In genomic region chr2:227881866-227882517, GRCh38 we compare ENCODE assay signal across 12 cellular contexts. TPM values are rescaled to one million over a fixed set of nuclear protein-coding genes. Genes with fewer than 3 reads are reported as not detected.
DNase-seq lines count a peak whose midpoint lies in the region; ATAC-seq lines count a peak whose summit lies in the region.
"Had no signal": no experiment of that assay in that cellular context is flagged by ENCODE, and none has a peak within 500 bp of the region (broad histone marks: within the 10 kb centered on the region; RNA-seq: fewer than 3 reads in every experiment).

No MANE protein-coding gene starts in this region.

- H3K9me3 ChIP-seq in endocrine pancreas (ENCODE audit: control insufficient read depth, low read length): no peaks in the 10 kb centered on the region

- peak; percentile 70 for ATAC-seq in GM21447 (IDR thresholded peaks at IDR 0.05; ENCODE audit: unreplicated experiment)
- peak; percentile 69 for ATAC-seq in HG03432 (IDR thresholded peaks at IDR 0.05; ENCODE audit: unreplicated experiment)
- no peak for ATAC-seq in activated CD8-positive, alpha-beta memory T cell treated with anti-CD3 and anti-CD28 coated beads, Interleukin-2, amount 10 ng/mL, durations not matched to agents 7 days and 5 days

- H3K9ac ChIP-seq in endocrine pancreas (ENCODE audit: control insufficient read depth, insufficient read depth, low read length): no peak overlapping the region

- no peaks in the 10 kb centered on the region for H3K27me3 ChIP-seq in endocrine pancreas (ENCODE audit: control insufficient read depth, insufficient read depth, low read length)

- CTCF ChIA-PET in activated CD8-positive, alpha-beta memory T cell treated with anti-CD3 and anti-CD28 coated beads, Interleukin-2, amount 10 ng/mL, durations not matched to agents 7 days and 5 days (lab: Charles Lee): no interaction called here

- no peak overlapping the region for H3K27ac Mint-ChIP-seq in activated CD8-positive, alpha-beta memory T cell treated with anti-CD3 and anti-CD28 coated beads, Interleukin-2, amount 10 ng/mL, durations not matched to agents 7 days and 5 days

- H3K36me3 ChIP-seq in endocrine pancreas (ENCODE audit: control insufficient read depth, insufficient read depth, low read length): no peaks in the 10 kb centered on the region

- peak overlapping the region; percentile 40 for H3K4me3 ChIP-seq in endocrine pancreas (ENCODE audit: control insufficient read depth, insufficient read depth, low read length)

- peak; percentile 13 for DNase-seq in ELR (ENCODE audit: low read depth)
- no peak for DNase-seq in NCI-H82 (lab: John Stamatoyannopoulos, UW)
- no peak for DNase-seq in HuH-7.5 (ENCODE audit: low spot score)
- no peak for DNase-seq in NCI-H2171 treated with DMSO at 0.1 percent for 48 hours (lab: John Stamatoyannopoulos, UW)
- DNase-seq in activated CD8-positive, alpha-beta memory T cell treated with anti-CD3 and anti-CD28 coated beads, Interleukin-2, amount 10 ng/mL, durations not matched to agents 7 days and 5 days: no peak
- DNase-seq: aorta; stimulated activated CD4-positive, alpha-beta T cell treated with anti-CD3 and anti-CD28 coated beads, Interleukin-4, amount 100 ng/mL, for 24 hours; SW 1271 had no signal

- H3K9me3 Mint-ChIP-seq in activated CD8-positive, alpha-beta memory T cell treated with anti-CD3 and anti-CD28 coated beads, Interleukin-2, amount 10 ng/mL, durations not matched to agents 7 days and 5 days (ENCODE audit: low read depth): no peaks in the 10 kb centered on the region

- H3K4me1 Mint-ChIP-seq in activated CD8-positive, alpha-beta memory T cell treated with anti-CD3 and anti-CD28 coated beads, Interleukin-2, amount 10 ng/mL, durations not matched to agents 7 days and 5 days: peaks cover 2% of the 10 kb centered on the region

- H3K4me1 ChIP-seq in endocrine pancreas (ENCODE audit: control insufficient read depth, insufficient read depth, low read length): no peaks in the 10 kb centered on the region

- no peaks in the 10 kb centered on the region for H3K36me3 Mint-ChIP-seq in activated CD8-positive, alpha-beta memory T cell treated with anti-CD3 and anti-CD28 coated beads, Interleukin-2, amount 10 ng/mL, durations not matched to agents 7 days and 5 days

- no peaks in the 10 kb centered on the region for H3K27me3 Mint-ChIP-seq in activated CD8-positive, alpha-beta memory T cell treated with anti-CD3 and anti-CD28 coated beads, Interleukin-2, amount 10 ng/mL, durations not matched to agents 7 days and 5 days

- H3K4me3 Mint-ChIP-seq in activated CD8-positive, alpha-beta memory T cell treated with anti-CD3 and anti-CD28 coated beads, Interleukin-2, amount 10 ng/mL, durations not matched to agents 7 days and 5 days: no peak overlapping the region
- H3K4me3 Mint-ChIP-seq: neural crest cell had no signal

RNA-seq across cellular contexts. Expression of gene DAW1, which starts 10.6 kb away (rescaled TPM):
- total RNA-seq in activated CD8-positive, alpha-beta memory T cell treated with anti-CD3 and anti-CD28 coated beads, Interleukin-2, amount 10 ng/mL, durations not matched to agents 7 days and 5 days: not detected
- total RNA-seq: neural crest cell had no signal
